Comparison of ENCODE assay signal across 20 cellular contexts in the genomic region with DNA sequence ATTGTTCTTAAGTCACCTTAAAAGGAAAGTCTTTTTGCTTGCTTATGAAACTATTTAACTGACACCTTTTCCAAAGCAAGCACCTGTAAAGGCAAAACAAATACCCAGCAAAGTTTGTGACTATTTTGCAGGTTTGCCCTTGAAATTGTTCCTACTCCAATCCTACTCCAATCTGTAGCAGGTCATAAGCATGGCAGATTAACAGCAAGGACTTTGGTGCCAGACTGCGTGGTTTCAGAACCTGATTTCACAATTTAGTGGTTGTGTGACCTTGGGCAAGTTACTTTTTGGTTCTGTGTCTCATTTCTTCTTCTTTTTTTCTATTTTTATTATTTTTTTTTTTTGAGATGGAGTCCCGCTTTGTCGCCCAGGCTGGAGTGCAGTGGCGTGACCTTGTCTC.
"Had no signal": no experiment of that assay in that cellular context is flagged by ENCODE, and none has a peak within 500 bp of the region (broad histone marks: within the 10 kb centered on the region; RNA-seq: fewer than 3 reads in every experiment).

No MANE protein-coding gene starts in this region.

- ATAC-seq: natural killer cell treated with Interleukin-12 subunit alpha and Interleukin-12 subunit beta and Interleukin-15 and Interleukin-18, amount 100 ng/mL, for 72 hours; stimulated activated naive CD8-positive, alpha-beta T cell treated with anti-CD3 and anti-CD28 coated beads, Interleukin-15, Interleukin-2, amounts not matched to agents 100 U/mL and 50 U/mL, for 24 hours had no signal

- FAIRE-seq: bronchial epithelial cell, TTC549 had no signal

- H3K4me1 ChIP-seq: ascending aorta, right atrium auricular region, transverse colon, vagina had no signal

- H3K36me3 ChIP-seq: right atrium auricular region, vagina had no signal

- H3K27me3 ChIP-seq: ascending aorta, right atrium auricular region, transverse colon, vagina had no signal

- H3K27ac ChIP-seq: ascending aorta, right atrium auricular region, skin epidermis, transverse colon, vagina had no signal

- DNase-seq: activated CD4-positive, alpha-beta T cell treated with anti-CD3 and anti-CD28 coated beads, Interleukin-2, amount 10 ng/mL, durations not matched to agents 7 days and 5 days; activated CD4-positive, CD25-positive, alpha-beta regulatory T cell; activated CD8-positive, alpha-beta memory T cell treated with anti-CD3 and anti-CD28 coated beads for 24 hours; activated naive CD8-positive, alpha-beta T cell treated with anti-CD3 and anti-CD28 coated beads, Interleukin-2, amount 10 ng/mL, durations not matched to agents 7 days and 5 days; endodermal cell; head of caudate nucleus; kidney glomerular epithelial cell; mesendoderm; nucleus accumbens; stimulated activated CD4-positive, alpha-beta T cell treated with anti-CD3 and anti-CD28 coated beads, Interleukin-15, amount 100 ng/mL, for 24 hours; stimulated activated CD4-positive, alpha-beta T cell treated with anti-CD3 and anti-CD28 coated beads, Interleukin-4, amount 100 ng/mL, for 1 hour; stimulated activated naive CD8-positive, alpha-beta T cell treated with anti-CD3 and anti-CD28 coated beads, Interleukin-15, Interleukin-2, amounts not matched to agents 100 U/mL and 50 U/mL, for 24 hours; transverse colon had no signal

- H3K4me3 ChIP-seq: ascending aorta, right atrium auricular region, skin epidermis, transverse colon, vagina had no signal

- H3K9me3 ChIP-seq: ascending aorta, right atrium auricular region, transverse colon, vagina had no signal
